ENCODE assay signal across 1 cellular context in genomic region chr16:81142864-81143263, GRCh38.
TF ChIP-seq lines count a peak whose summit lies in the region.

No MANE protein-coding gene starts in this region.

TF ChIP-seq in HCT116, 20 proteins besides CTCF, POLR2A, EP300 and RAD21 (continued from another document):
- TF ChIP-seq CEBPB (IDR thresholded peaks at IDR 0.05; ENCODE audit: low read depth): no peak
